Comparison of ENCODE assay signal across 10 cellular contexts in genomic region chr5:134551891-134552290, GRCh38. TPM values are rescaled to one million over a fixed set of nuclear protein-coding genes. Genes with fewer than 3 reads are reported as not detected.
DNase-seq lines count a peak whose midpoint lies in the region; ATAC-seq and TF ChIP-seq lines count a peak whose summit lies in the region.
"Had no signal": no experiment of that assay in that cellular context is flagged by ENCODE, and none has a peak within 500 bp of the region (broad histone marks: within the 10 kb centered on the region; RNA-seq: fewer than 3 reads in every experiment).

No MANE protein-coding gene starts in this region.

- H3K27ac Mint-ChIP-seq in central memory CD8-positive, alpha-beta T cell (ENCODE audit: low read depth): peak overlapping the region; percentile 3
- peak overlapping the region; percentile 13 for H3K27ac Mint-ChIP-seq in nephron progenitor cell

- no peak overlapping the region for H3K4me3 ChIP-seq in BLaER1

- peaks cover 100% of the 10 kb centered on the region for H3K4me1 ChIP-seq in BLaER1

- no peaks in the 10 kb centered on the region for H3K27me3 Mint-ChIP-seq in central memory CD8-positive, alpha-beta T cell
- H3K27me3 Mint-ChIP-seq in nephron progenitor cell (ENCODE audit: low read depth, poor library complexity): no peaks in the 10 kb centered on the region

- no peak for TF ChIP-seq CTCF in nephron progenitor cell (IDR thresholded peaks at IDR 0.05)

- no peak overlapping the region for H3K4me3 Mint-ChIP-seq in central memory CD8-positive, alpha-beta T cell
- H3K4me3 Mint-ChIP-seq in nephron progenitor cell: no peak overlapping the region

- H3K36me3 ChIP-seq in BLaER1: peaks cover 36% of the 10 kb centered on the region

- H3K27me3 ChIP-seq in BLaER1: no peaks in the 10 kb centered on the region

- peaks cover 46% of the 10 kb centered on the region for H3K36me3 Mint-ChIP-seq in central memory CD8-positive, alpha-beta T cell (ENCODE audit: insufficient read depth)
- no peaks in the 10 kb centered on the region for H3K36me3 Mint-ChIP-seq in nephron progenitor cell (ENCODE audit: low read depth)

- peaks cover 66% of the 10 kb centered on the region for H3K4me1 Mint-ChIP-seq in central memory CD8-positive, alpha-beta T cell
- peaks cover 50% of the 10 kb centered on the region for H3K4me1 Mint-ChIP-seq in nephron progenitor cell

- H3K9me3 Mint-ChIP-seq in central memory CD8-positive, alpha-beta T cell: no peaks in the 10 kb centered on the region
- no peaks in the 10 kb centered on the region for H3K9me3 Mint-ChIP-seq in nephron progenitor cell

- no peak overlapping the region for H3K9ac ChIP-seq in BLaER1

- H3K9me3 ChIP-seq in BLaER1: no peaks in the 10 kb centered on the region

- no peaks in the 10 kb centered on the region for H4K20me1 ChIP-seq in BLaER1

- peak overlapping the region; percentile 91 for H3K4me2 ChIP-seq in BLaER1

- ATAC-seq in central memory CD8-positive, alpha-beta T cell (replicated peaks; ENCODE audit: extremely low read depth, poor library complexity, severe bottlenecking): no peak
- ATAC-seq in HG03432 (IDR thresholded peaks at IDR 0.05; ENCODE audit: unreplicated experiment) (no peak), HG02970 (IDR thresholded peaks at IDR 0.05; ENCODE audit: low FRiP score, unreplicated experiment) (no peak)

- DNase-seq in M059J (ENCODE audit: low read depth) (peak; percentile 86), nephron progenitor cell (no peak), NCI-H524 (lab: John Stamatoyannopoulos, UW) (no peak), NCI-H526 (lab: John Stamatoyannopoulos, UW) (no peak)
- DNase-seq in central memory CD8-positive, alpha-beta T cell (ENCODE audit: low spot score in 2 of 2): no peak
- DNase-seq: effector CD8-positive, alpha-beta T cell; occipital lobe had no signal

- H3K27ac ChIP-seq in BLaER1: peak overlapping the region; percentile 97; the same call in 1 of the 2 replicates

RNA-seq across cellular contexts. Expression of gene JADE2, which starts 26.4 kb away (rescaled TPM):
- total RNA-seq in M059J (2014; rRNA removed; shearing (Covaris generic)): 19.8 and 34.4 TPM in 2 replicates
